ENCODE assay signal across 14 cellular contexts in genomic region chr15:52023169-52023922, GRCh38. TPM values are rescaled to one million over a fixed set of nuclear protein-coding genes. Genes with fewer than 3 reads are reported as not detected.
DNase-seq lines count a peak whose midpoint lies in the region; ATAC-seq and TF ChIP-seq lines count a peak whose summit lies in the region.
"Had no signal": no experiment of that assay in that cellular context is flagged by ENCODE, and none has a peak within 500 bp of the region (broad histone marks: within the 10 kb centered on the region; RNA-seq: fewer than 3 reads in every experiment).

No MANE protein-coding gene starts in this region.

- TF ChIP-seq CTCF in neural progenitor cell (IDR thresholded peaks at IDR 0.05) (no peak), prostate gland (IDR thresholded peaks at IDR 0.05) (no peak), uterus (IDR thresholded peaks at IDR 0.05) (no peak)

- no peak overlapping the region for H3K9ac ChIP-seq in neural progenitor cell

- peak overlapping the region in 5 of 7 donors; percentile 18 to 81 (median 48) for H3K27ac Mint-ChIP-seq in CD4-positive, alpha-beta memory T cell
- peak overlapping the region in 2 of 3 donors; percentile 28 to 68 for H3K27ac Mint-ChIP-seq in IgD-negative memory B cell
- H3K27ac Mint-ChIP-seq in dendritic cell treated with granulocyte-macrophage colony-stimulating factor and Interleukin-4, amounts not matched to agents 40 ng/mL and 50 ng/mL, for 4 days: peak overlapping the region; percentile 32
- no peak overlapping the region for H3K27ac Mint-ChIP-seq in neural progenitor cell
- H3K27ac Mint-ChIP-seq: activated naive CD8-positive, alpha-beta T cell treated with anti-CD3 and anti-CD28 coated beads, Interleukin-2, amount 10 ng/mL, durations not matched to agents 7 days and 5 days had no signal

- no peak overlapping the region for H3K27ac ChIP-seq in CD4-positive, alpha-beta memory T cell (ENCODE audit: low read depth, low read length)
- H3K27ac ChIP-seq in neural progenitor cell (no peak overlapping the region), prostate gland (no peak overlapping the region), uterus (peak overlapping the region in 1 of 2 donors; percentile 99)

- H3K4me1 Mint-ChIP-seq in CD4-positive, alpha-beta memory T cell: peaks cover 34 to 55% (median 43%) of the 10 kb centered on the region in 4 donors
- peaks cover 30 to 39% (median 36%) of the 10 kb centered on the region in 3 donors for H3K4me1 Mint-ChIP-seq in IgD-negative memory B cell
- H3K4me1 Mint-ChIP-seq in dendritic cell treated with granulocyte-macrophage colony-stimulating factor and Interleukin-4, amounts not matched to agents 40 ng/mL and 50 ng/mL, for 4 days (ENCODE audit: low read depth): peaks cover 33% of the 10 kb centered on the region
- peaks cover 32% of the 10 kb centered on the region for H3K4me1 Mint-ChIP-seq in neural progenitor cell

- H3K9me3 ChIP-seq in CD4-positive, alpha-beta memory T cell (ENCODE audit: control insufficient read depth in 1 of 2, low read length in 2 of 2): no peaks in the 10 kb centered on the region
- H3K9me3 ChIP-seq in neural progenitor cell (ENCODE audit: low read depth) (no peaks in the 10 kb centered on the region), prostate gland (no peaks in the 10 kb centered on the region), uterus (no peaks in the 10 kb centered on the region)
- H3K9me3 ChIP-seq: Caco-2 had no signal

- no peak for TF ChIP-seq POLR2A in prostate gland (IDR thresholded peaks at IDR 0.05)
- TF ChIP-seq POLR2A in uterus (IDR thresholded peaks at IDR 0.05): no peak

- H3K36me3 Mint-ChIP-seq in CD4-positive, alpha-beta memory T cell: peaks cover 2 to 16% of the 10 kb centered on the region in 2 donors
- peaks cover 4% of the 10 kb centered on the region for H3K36me3 Mint-ChIP-seq in IgD-negative memory B cell
- peaks cover 24% of the 10 kb centered on the region for H3K36me3 Mint-ChIP-seq in dendritic cell treated with granulocyte-macrophage colony-stimulating factor and Interleukin-4, amounts not matched to agents 40 ng/mL and 50 ng/mL, for 4 days (ENCODE audit: low read depth)
- H3K36me3 Mint-ChIP-seq in neural progenitor cell: peaks cover 17% of the 10 kb centered on the region

- CTCF ChIA-PET in CD4-positive, alpha-beta memory T cell (lab: Charles Lee; ENCODE audit: partially characterized antibody): interaction anchor here (0.8 to 0.9 kb wide), 2 partner anchors 39 to 56 kb away, joined by 3 to 4 read pairs; no protein-coding TSS in a partner anchor

- no peak overlapping the region for H3K4me2 ChIP-seq in neural progenitor cell

- H3F3A ChIP-seq in neural progenitor cell (ENCODE audit: low read depth): peaks cover 13% of the 10 kb centered on the region

- no peak overlapping the region for H2AFZ ChIP-seq in neural progenitor cell (replicated peaks)

- POLR2A ChIA-PET in CD4-positive, alpha-beta memory T cell (lab: Charles Lee; ENCODE audit: partially characterized antibody): interaction anchor here (6.1 kb wide), 1 partner anchor 22 kb away, joined by 87 read pairs; no protein-coding TSS in a partner anchor

- H3K4me3 ChIP-seq in CD4-positive, alpha-beta memory T cell (ENCODE audit: low read length in 2 of 2): no peak overlapping the region
- H3K4me3 ChIP-seq in neural progenitor cell (no peak overlapping the region), prostate gland (no peak overlapping the region), uterus (no peak overlapping the region)

- ATAC-seq in HG02938 (IDR thresholded peaks at IDR 0.05; ENCODE audit: unreplicated experiment): no peak
- ATAC-seq: Right ventricle myocardium inferior had no signal

- H3K27me3 ChIP-seq in CD4-positive, alpha-beta memory T cell (ENCODE audit: insufficient read depth, low read length): no peaks in the 10 kb centered on the region
- H3K27me3 ChIP-seq in neural progenitor cell: no peaks in the 10 kb centered on the region
- no peaks in the 10 kb centered on the region for H3K27me3 ChIP-seq in prostate gland (replicated peaks; ENCODE audit: insufficient read depth)
- H3K27me3 ChIP-seq in uterus: no peaks in the 10 kb centered on the region

- WGBS in prostate gland: 98% methylated on average over 13 of the region's 13 CpGs

- H4K20me1 ChIP-seq in neural progenitor cell (ENCODE audit: low read depth): peaks cover 62% of the 10 kb centered on the region

- H3K4me3 Mint-ChIP-seq in CD4-positive, alpha-beta memory T cell: peak overlapping the region in 4 of 8 donors; percentile 27 to 71 (median 68)
- H3K4me3 Mint-ChIP-seq in IgD-negative memory B cell (peak overlapping the region in 3 of 4 donors; percentile 9 to 70 (median 39)), neural progenitor cell (peak overlapping the region; percentile 50)
- H3K4me3 Mint-ChIP-seq in dendritic cell treated with granulocyte-macrophage colony-stimulating factor and Interleukin-4, amounts not matched to agents 40 ng/mL and 50 ng/mL, for 4 days: no peak overlapping the region
- H3K4me3 Mint-ChIP-seq: activated naive CD8-positive, alpha-beta T cell treated with anti-CD3 and anti-CD28 coated beads, Interleukin-2, amount 10 ng/mL, durations not matched to agents 7 days and 5 days had no signal

- no peak for DNase-seq in CD4-positive, alpha-beta memory T cell
- DNase-seq in neural progenitor cell (ENCODE audit: low spot score) (no peak), prostate gland (ENCODE audit: low spot score) (no peak), uterus (no peak)
- DNase-seq in activated CD4-positive, alpha-beta T cell treated with anti-CD3 and anti-CD28 coated beads for 4 hours: no peak
- DNase-seq: activated naive CD8-positive, alpha-beta T cell treated with anti-CD3 and anti-CD28 coated beads, Interleukin-2, amount 10 ng/mL, durations not matched to agents 7 days and 5 days; Caco-2; hippocampal formation; midbrain; NCI-H2171 had no signal

- H3K9me3 Mint-ChIP-seq in CD4-positive, alpha-beta memory T cell: no peaks in the 10 kb centered on the region
- H3K9me3 Mint-ChIP-seq in IgD-negative memory B cell (no peaks in the 10 kb centered on the region), neural progenitor cell (peaks cover 5% of the 10 kb centered on the region)
- H3K9me3 Mint-ChIP-seq in dendritic cell treated with granulocyte-macrophage colony-stimulating factor and Interleukin-4, amounts not matched to agents 40 ng/mL and 50 ng/mL, for 4 days: no peaks in the 10 kb centered on the region
- H3K9me3 Mint-ChIP-seq: activated naive CD8-positive, alpha-beta T cell treated with anti-CD3 and anti-CD28 coated beads, Interleukin-2, amount 10 ng/mL, durations not matched to agents 7 days and 5 days had no signal

- H3K27me3 Mint-ChIP-seq in CD4-positive, alpha-beta memory T cell: no peaks in the 10 kb centered on the region
- H3K27me3 Mint-ChIP-seq in IgD-negative memory B cell: no peaks in the 10 kb centered on the region
- H3K27me3 Mint-ChIP-seq in dendritic cell treated with granulocyte-macrophage colony-stimulating factor and Interleukin-4, amounts not matched to agents 40 ng/mL and 50 ng/mL, for 4 days: no peaks in the 10 kb centered on the region
- H3K27me3 Mint-ChIP-seq in neural progenitor cell (ENCODE audit: insufficient read depth, low read depth): peaks cover 2% of the 10 kb centered on the region

- intact Hi-C loops in CD4-positive, alpha-beta memory T cell (cut with micrococcal nuclease): no loop called here
- intact Hi-C loops in dendritic cell treated with granulocyte-macrophage colony-stimulating factor and Interleukin-4, amounts not matched to agents 40 ng/mL and 50 ng/mL, for 4 days (cut with micrococcal nuclease): loop anchor here (5.0 kb wide), 1 partner anchor 41 kb away; no protein-coding TSS in a partner anchor
- intact Hi-C loops in prostate gland (cut with DNase I): loop anchor here (5.0 kb wide), 1 partner anchor 239 kb away; no protein-coding TSS in a partner anchor
- intact Hi-C loops in uterus (cut with DNase I; ENCODE audit: low total_unique reads): no loop called here

- peaks cover 87% of the 10 kb centered on the region for H3K79me2 ChIP-seq in neural progenitor cell (ENCODE audit: low read depth)

- peaks cover 43% of the 10 kb centered on the region for H3K4me1 ChIP-seq in CD4-positive, alpha-beta memory T cell (ENCODE audit: insufficient read depth, low read length)
- peaks cover 12% of the 10 kb centered on the region for H3K4me1 ChIP-seq in neural progenitor cell
- no peaks in the 10 kb centered on the region for H3K4me1 ChIP-seq in prostate gland (replicated peaks)
- H3K4me1 ChIP-seq in uterus: peaks cover 0 to 5% of the 10 kb centered on the region in 2 donors

- no peaks in the 10 kb centered on the region for H3K36me3 ChIP-seq in CD4-positive, alpha-beta memory T cell (ENCODE audit: insufficient read depth, low read length)
- H3K36me3 ChIP-seq in neural progenitor cell: no peaks in the 10 kb centered on the region
- H3K36me3 ChIP-seq in prostate gland: no peaks in the 10 kb centered on the region
- no peaks in the 10 kb centered on the region for H3K36me3 ChIP-seq in uterus

RNA-seq across cellular contexts. Expression of gene MAPK6, which starts 4.3 kb away (rescaled TPM):
- total RNA-seq in CD4-positive, alpha-beta memory T cell: 10 to 100 TPM; 18.2 to 24.0 TPM
- 1 to 10 TPM; 7.1 to 8.0 TPM for polyA plus RNA-seq in CD4-positive, alpha-beta memory T cell
- 5.8 TPM for polyA plus RNA-seq in IgD-negative memory B cell
- total RNA-seq in neural progenitor cell (ENCODE audit: low replicate concordance): 90.8 and 128 TPM in 2 replicates
- total RNA-seq in prostate gland: 10 to 100 TPM; 22.1 to 23.8 TPM
- total RNA-seq in uterus: 10 to 100 TPM; 11.5 to 47.1 (median 30.0) TPM

RNA-seq across cellular contexts. Expression of gene LEO1, which starts 51.8 kb away (rescaled TPM):
- total RNA-seq in CD4-positive, alpha-beta memory T cell: 10 to 100 TPM; 21.7 to 22.2 TPM
- 10 to 100 TPM; 12.6 to 28.0 TPM for polyA plus RNA-seq in CD4-positive, alpha-beta memory T cell
- 13.4 TPM for polyA plus RNA-seq in IgD-negative memory B cell
- total RNA-seq in neural progenitor cell (ENCODE audit: low replicate concordance): 26.6 and 43.9 TPM in 2 replicates
- total RNA-seq in prostate gland: 10 to 100 TPM; 14.4 to 24.2 TPM
- 10 to 100 TPM in 3 of 4 donors, 1 to 10 TPM in 1; 8.6 to 45.3 (median 27.8) TPM for total RNA-seq in uterus

Comparison
In these comparisons a context has a peak if more than half of its experiments do, and no peak if none do; other contexts are left out.
1. intact Hi-C loops: an anchor here in dendritic cell treated with granulocyte-macrophage colony-stimulating factor and Interleukin-4, amounts not matched to agents 40 ng/mL and 50 ng/mL, for 4 days (5.0 kb wide) and prostate gland (5.0 kb wide); none called in CD4-positive, alpha-beta memory T cell and uterus.